ENCODE assay signal across 10 cellular contexts in the genomic region with DNA sequence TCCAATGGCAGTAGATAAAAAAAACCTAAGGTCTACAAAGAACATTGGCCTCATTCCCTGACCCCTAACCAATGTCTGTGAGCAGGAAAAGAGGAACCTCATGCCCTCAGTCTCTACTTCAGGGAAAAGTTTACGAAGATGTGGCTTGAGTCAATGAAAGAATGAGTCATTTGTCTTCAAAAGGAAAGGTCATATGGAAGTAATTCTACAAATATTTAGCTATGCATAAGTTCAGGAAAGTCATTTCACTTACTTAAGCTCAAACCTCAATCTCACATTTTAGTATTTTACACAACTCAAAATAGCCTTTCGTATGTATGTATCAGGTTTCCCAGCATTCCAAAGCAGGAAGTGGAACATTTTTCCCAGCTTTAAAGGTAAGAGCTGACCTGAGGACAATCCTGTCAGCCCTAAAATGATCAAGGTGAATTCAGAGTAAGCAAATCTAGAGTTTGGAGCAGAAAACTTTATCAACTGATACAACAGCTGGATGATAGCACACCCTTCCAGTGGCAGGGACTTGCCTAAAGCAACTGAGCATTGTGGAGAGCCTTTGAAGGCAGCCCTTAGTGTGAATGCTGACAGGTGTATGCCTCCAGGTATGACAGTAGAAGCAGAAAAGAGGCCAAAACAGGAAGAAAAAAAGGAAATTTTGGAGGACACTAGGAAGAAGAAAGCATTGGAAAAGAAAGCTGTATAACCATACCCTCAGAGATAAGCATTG. TPM values are rescaled to one million over a fixed set of nuclear protein-coding genes. Genes with fewer than 3 reads are reported as not detected.
DNase-seq lines count a peak whose midpoint lies in the region; ATAC-seq and TF ChIP-seq lines count a peak whose summit lies in the region.
"Had no signal": no experiment of that assay in that cellular context is flagged by ENCODE, and none has a peak within 500 bp of the region (broad histone marks: within the 10 kb centered on the region; RNA-seq: fewer than 3 reads in every experiment).

No MANE protein-coding gene starts in this region.

- POLR2A ChIA-PET in activated CD8-positive, alpha-beta T cell treated with anti-CD3 and anti-CD28 coated beads for 36 hours (lab: Charles Lee) = interaction anchor here (0.6 kb wide), 1 partner anchor 111 kb away, joined by 3 read pairs; no protein-coding TSS in a partner anchor
- POLR2A ChIA-PET in activated CD8-positive, alpha-beta T cell treated with anti-CD3 and anti-CD28 coated beads, Interleukin-2, amount 10 ng/mL, durations not matched to agents 7 days and 5 days (lab: Charles Lee) = no interaction called here

- H3K4me3 ChIP-seq in SJSA1 (no peak overlapping the region), fibroblast of the aortic adventitia (ENCODE audit: low read depth, low read length) (no peak overlapping the region)

- peak overlapping the region; percentile 13 for H3K4me3 Mint-ChIP-seq in activated CD8-positive, alpha-beta T cell treated with anti-CD3 and anti-CD28 coated beads for 36 hours
- no peak overlapping the region for H3K4me3 Mint-ChIP-seq in activated CD8-positive, alpha-beta T cell treated with anti-CD3 and anti-CD28 coated beads, Interleukin-2, amount 10 ng/mL, durations not matched to agents 7 days and 5 days
- peak overlapping the region; percentile 50 to 58 for H3K4me3 Mint-ChIP-seq in stimulated activated naive CD8-positive, alpha-beta T cell treated with anti-CD3 and anti-CD28 coated beads, Interleukin-15, amount 100 ng/mL, for 72 hours

- H3K36me3 Mint-ChIP-seq in activated CD8-positive, alpha-beta T cell treated with anti-CD3 and anti-CD28 coated beads for 36 hours (ENCODE audit: low read depth) = peaks cover 35% of the 10 kb centered on the region
- H3K36me3 Mint-ChIP-seq in activated CD8-positive, alpha-beta T cell treated with anti-CD3 and anti-CD28 coated beads, Interleukin-2, amount 10 ng/mL, durations not matched to agents 7 days and 5 days (ENCODE audit: low read depth) = peaks cover 38% of the 10 kb centered on the region

- H3K27ac Mint-ChIP-seq in activated CD8-positive, alpha-beta T cell treated with anti-CD3 and anti-CD28 coated beads for 36 hours = peak overlapping the region; percentile 90
- H3K27ac Mint-ChIP-seq in activated CD8-positive, alpha-beta T cell treated with anti-CD3 and anti-CD28 coated beads, Interleukin-2, amount 10 ng/mL, durations not matched to agents 7 days and 5 days = no peak overlapping the region
- H3K27ac Mint-ChIP-seq in stimulated activated naive CD8-positive, alpha-beta T cell treated with anti-CD3 and anti-CD28 coated beads, Interleukin-15, amount 100 ng/mL, for 72 hours = peak overlapping the region; percentile 28 to 84

- no peak for TF ChIP-seq CTCF in activated CD8-positive, alpha-beta T cell treated with anti-CD3 and anti-CD28 coated beads for 36 hours (IDR thresholded peaks at IDR 0.05)
- TF ChIP-seq CTCF in fibroblast of the aortic adventitia (IDR thresholded peaks at IDR 0.05; ENCODE audit: insufficient read depth, low read length) = no peak

- no peaks in the 10 kb centered on the region for H3K9me3 ChIP-seq in SJSA1 (replicated peaks)

- no peaks in the 10 kb centered on the region for H3K9me3 Mint-ChIP-seq in activated CD8-positive, alpha-beta T cell treated with anti-CD3 and anti-CD28 coated beads for 36 hours
- no peaks in the 10 kb centered on the region for H3K9me3 Mint-ChIP-seq in activated CD8-positive, alpha-beta T cell treated with anti-CD3 and anti-CD28 coated beads, Interleukin-2, amount 10 ng/mL, durations not matched to agents 7 days and 5 days (ENCODE audit: insufficient read depth)
- H3K9me3 Mint-ChIP-seq in stimulated activated naive CD8-positive, alpha-beta T cell treated with anti-CD3 and anti-CD28 coated beads, Interleukin-15, amount 100 ng/mL, for 72 hours = no peaks in the 10 kb centered on the region

- H3K27ac ChIP-seq in SJSA1 = peak overlapping the region; percentile 83
- H3K27ac ChIP-seq: C4-2B had no signal

- no peak for DNase-seq in activated CD8-positive, alpha-beta T cell treated with anti-CD3 and anti-CD28 coated beads for 36 hours
- DNase-seq in activated CD8-positive, alpha-beta T cell treated with anti-CD3 and anti-CD28 coated beads, Interleukin-2, amount 10 ng/mL, durations not matched to agents 7 days and 5 days = no peak
- peak in 1 of 2 experiments; percentile 82 for DNase-seq in SJSA1 (ENCODE audit: low read depth in 1 of 2, low spot score in 2 of 2)
- DNase-seq in fibroblast of the aortic adventitia (ENCODE audit: low read depth) = peak; percentile 95
- no peak for DNase-seq in stimulated activated naive CD8-positive, alpha-beta T cell treated with anti-CD3 and anti-CD28 coated beads, Interleukin-15, amount 100 ng/mL, for 72 hours
- DNase-seq in cortex of kidney (lab: John Stamatoyannopoulos, UW) = no peak

- peaks cover 51% of the 10 kb centered on the region for H3K4me1 Mint-ChIP-seq in activated CD8-positive, alpha-beta T cell treated with anti-CD3 and anti-CD28 coated beads for 36 hours (ENCODE audit: low read depth)
- peaks cover 32% of the 10 kb centered on the region for H3K4me1 Mint-ChIP-seq in activated CD8-positive, alpha-beta T cell treated with anti-CD3 and anti-CD28 coated beads, Interleukin-2, amount 10 ng/mL, durations not matched to agents 7 days and 5 days (ENCODE audit: low read depth)
- H3K4me1 Mint-ChIP-seq in stimulated activated naive CD8-positive, alpha-beta T cell treated with anti-CD3 and anti-CD28 coated beads, Interleukin-15, amount 100 ng/mL, for 72 hours = peaks cover 64% of the 10 kb centered on the region

- H3K36me3 ChIP-seq in SJSA1 = peaks cover 19% of the 10 kb centered on the region

- H3K27me3 ChIP-seq in SJSA1 (replicated peaks) = no peaks in the 10 kb centered on the region

- intact Hi-C loops in activated CD8-positive, alpha-beta T cell treated with anti-CD3 and anti-CD28 coated beads for 36 hours (cut with micrococcal nuclease) = loop anchor here (5.0 kb wide), 1 partner anchor 114 kb away; a partner anchor contains a TSS

- ATAC-seq in activated CD8-positive, alpha-beta T cell treated with anti-CD3 and anti-CD28 coated beads for 36 hours = peak; percentile 74
- ATAC-seq in activated CD8-positive, alpha-beta T cell treated with anti-CD3 and anti-CD28 coated beads, Interleukin-2, amount 10 ng/mL, durations not matched to agents 7 days and 5 days = no peak
- peak; percentile 57 for ATAC-seq in stimulated activated naive CD8-positive, alpha-beta T cell treated with anti-CD3 and anti-CD28 coated beads, Interleukin-15, amount 100 ng/mL, for 72 hours
- ATAC-seq in HG02870 (IDR thresholded peaks at IDR 0.05; ENCODE audit: unreplicated experiment) = no peak
- ATAC-seq in HG02981 (IDR thresholded peaks at IDR 0.05; ENCODE audit: unreplicated experiment) = no peak

- H3K27me3 Mint-ChIP-seq in activated CD8-positive, alpha-beta T cell treated with anti-CD3 and anti-CD28 coated beads for 36 hours = no peaks in the 10 kb centered on the region
- H3K27me3 Mint-ChIP-seq in activated CD8-positive, alpha-beta T cell treated with anti-CD3 and anti-CD28 coated beads, Interleukin-2, amount 10 ng/mL, durations not matched to agents 7 days and 5 days (ENCODE audit: low read depth) = no peaks in the 10 kb centered on the region
- H3K27me3 Mint-ChIP-seq in stimulated activated naive CD8-positive, alpha-beta T cell treated with anti-CD3 and anti-CD28 coated beads, Interleukin-15, amount 100 ng/mL, for 72 hours = no peaks in the 10 kb centered on the region

- peaks cover 32% of the 10 kb centered on the region for H3K4me1 ChIP-seq in SJSA1 (replicated peaks)

- CTCF ChIA-PET in activated CD8-positive, alpha-beta T cell treated with anti-CD3 and anti-CD28 coated beads for 36 hours (lab: Charles Lee) = interaction anchor here (0.9 to 4.6 kb wide), 6 partner anchors 9 to 117 kb away, joined by 3 to 24 read pairs (median 6); a partner anchor contains a TSS
- CTCF ChIA-PET in activated CD8-positive, alpha-beta T cell treated with anti-CD3 and anti-CD28 coated beads, Interleukin-2, amount 10 ng/mL, durations not matched to agents 7 days and 5 days (lab: Charles Lee) = interaction anchor here (0.7 to 11.8 kb wide), 2 partner anchors 16 to 98 kb away, joined by 3 to 204 read pairs; no protein-coding TSS in a partner anchor

RNA-seq across cellular contexts. Expression of a gene that starts 53.9 kb away (rescaled TPM):
- not detected for total RNA-seq in activated CD8-positive, alpha-beta T cell treated with anti-CD3 and anti-CD28 coated beads for 36 hours
- not detected for total RNA-seq in activated CD8-positive, alpha-beta T cell treated with anti-CD3 and anti-CD28 coated beads, Interleukin-2, amount 10 ng/mL, durations not matched to agents 7 days and 5 days
- total RNA-seq in SJSA1 (2014; rRNA removed; shearing (Covaris generic)) = 0.18 TPM in 1 of 2 replicates, not detected in the other
- 11.4 and 175 TPM in 2 replicates for total RNA-seq in fibroblast of the aortic adventitia (ENCODE audit: low replicate concordance)
- total RNA-seq: frontal cortex had no signal

Comparison
In these comparisons a context has a peak if more than half of its experiments do, and no peak if none do; other contexts are left out.
1. ATAC-seq: peak in activated CD8-positive, alpha-beta T cell treated with anti-CD3 and anti-CD28 coated beads for 36 hours (single experiment) and stimulated activated naive CD8-positive, alpha-beta T cell treated with anti-CD3 and anti-CD28 coated beads, Interleukin-15, amount 100 ng/mL, for 72 hours (single experiment); none in activated CD8-positive, alpha-beta T cell treated with anti-CD3 and anti-CD28 coated beads, Interleukin-2, amount 10 ng/mL, durations not matched to agents 7 days and 5 days (single experiment), HG02870 (single experiment) and HG02981 (single experiment).
2. RNA of a gene that starts 53.9 kb away (total RNA-seq): 11.4 to 175 TPM in fibroblast of the aortic adventitia; 0.18 TPM in SJSA1, not detected in activated CD8-positive, alpha-beta T cell treated with anti-CD3 and anti-CD28 coated beads, Interleukin-2, amount 10 ng/mL, durations not matched to agents 7 days and 5 days and not detected in activated CD8-positive, alpha-beta T cell treated with anti-CD3 and anti-CD28 coated beads for 36 hours; every median in the first group is over 10 times any median in the second.